8 cellular contexts compared by ENCODE assay signal in the genomic region with DNA sequence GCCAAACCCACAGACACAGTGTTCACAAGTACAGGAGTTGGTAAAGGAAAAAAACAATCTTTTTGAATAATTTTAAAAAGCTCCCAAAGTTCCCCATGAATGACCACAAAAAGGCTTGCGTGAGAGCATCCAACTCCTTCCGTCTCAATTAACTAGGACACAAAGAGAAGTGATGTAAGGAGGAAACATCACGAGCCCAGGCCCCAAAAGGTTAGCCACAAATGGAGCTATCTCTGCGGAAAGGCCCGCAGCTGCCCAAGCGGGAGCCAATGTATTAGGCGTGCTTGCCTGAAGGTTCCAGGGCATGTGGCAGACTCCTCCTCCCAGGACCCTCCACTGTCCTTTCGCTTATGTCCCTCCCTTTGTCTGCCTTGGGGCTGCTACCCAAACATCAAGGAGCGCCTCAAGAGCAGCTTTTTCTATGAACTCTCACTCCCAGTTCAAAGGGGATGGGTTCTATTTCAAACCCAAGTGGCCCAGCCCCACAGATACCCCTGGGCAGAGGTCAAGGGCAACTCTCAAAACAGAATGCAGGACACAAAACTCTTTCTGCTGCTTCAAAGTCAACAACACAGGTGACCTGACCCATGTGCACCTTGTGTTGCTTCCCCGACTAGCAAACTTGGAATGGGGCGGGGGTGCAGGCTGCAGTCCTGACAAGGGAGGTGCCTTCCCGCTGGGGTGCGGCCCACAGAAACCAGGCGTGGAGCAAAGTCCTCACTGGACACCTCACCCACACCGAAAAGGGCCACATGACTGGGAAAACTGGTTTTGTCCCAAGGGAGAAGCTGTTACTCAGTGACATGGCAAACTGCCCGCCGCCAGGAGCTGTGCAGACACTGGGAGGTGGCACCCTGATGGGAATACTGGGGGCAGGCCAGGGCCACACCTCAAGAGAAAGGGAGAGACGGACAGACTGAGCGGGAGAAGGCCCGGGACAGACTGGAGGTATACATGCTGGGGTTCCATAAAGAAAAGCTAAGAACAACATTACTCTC. TPM values are rescaled to one million over a fixed set of nuclear protein-coding genes. Genes with fewer than 3 reads are reported as not detected.
A peak's percentile ranks its signal among the peaks of the same experiment; 100 is the strongest.
DNase-seq lines count a peak whose midpoint lies in the region; ATAC-seq, FAIRE-seq and TF ChIP-seq lines count a peak whose summit lies in the region.

No MANE protein-coding gene starts in this region.

- DNase-seq in DMS153 treated with DMSO at 0.1 percent for 48 hours (lab: John Stamatoyannopoulos, UW; ENCODE audit: unreplicated experiment) = peak; percentile 2
- peak; percentile 94 for DNase-seq in SW480 (ENCODE audit: low spot score)
- peak; percentile 93 to 97 (median 95) for DNase-seq in pancreas
- no peak for DNase-seq in RCC 7860 (ENCODE audit: low spot score)
- DNase-seq in NCI-H128 (lab: John Stamatoyannopoulos, UW; ENCODE audit: unreplicated experiment) = no peak

- no peak for TF ChIP-seq CTCF in pancreas (IDR thresholded peaks at IDR 0.05)

- no peaks in the 10 kb centered on the region for H3K27me3 ChIP-seq in esophagus (ENCODE audit: control insufficient read depth in 1 of 2, insufficient read depth in 2 of 2, low read length in 2 of 2)
- no peaks in the 10 kb centered on the region for H3K27me3 ChIP-seq in pancreas

- H3K4me3 ChIP-seq in esophagus (ENCODE audit: low read depth in 1 of 2, low read length in 2 of 2) = no peak overlapping the region
- no peak overlapping the region for H3K4me3 ChIP-seq in pancreas

- FAIRE-seq in pancreas (lab: Jason Lieb, UNC) (no peak), RCC 7860 (lab: Jason Lieb, UNC) (no peak)

- intact Hi-C loops in pancreas (cut with DNase I) = no loop called here

- ATAC-seq in pancreas (peak; percentile 88 to 90 (median 90)), GM21619 (IDR thresholded peaks at IDR 0.05; ENCODE audit: unreplicated experiment) (no peak), GM21529 (IDR thresholded peaks at IDR 0.05; ENCODE audit: unreplicated experiment) (no peak)

- no peaks in the 10 kb centered on the region for H3K9me3 ChIP-seq in esophagus (ENCODE audit: control insufficient read depth in 2 of 2, insufficient read depth in 1 of 2, low read depth in 1 of 2, low read length in 1 of 2)
- H3K9me3 ChIP-seq in pancreas = no peaks in the 10 kb centered on the region

- 56% methylated on average over 20 of the region's 20 CpGs for WGBS in esophagus, 2 donors
- 32 to 34% methylated on average over 20 of the region's 20 CpGs for WGBS in pancreas, 2 donors

- H3K36me3 ChIP-seq in esophagus (ENCODE audit: control insufficient read depth in 2 of 2, insufficient read depth in 2 of 2, low read length in 1 of 2) (peaks cover 3 to 6% of the 10 kb centered on the region in 2 donors), pancreas (peaks cover 0 to 15% (median 0%) of the 10 kb centered on the region in 3 donors)

- H3K27ac ChIP-seq in esophagus (ENCODE audit: low read depth in 2 of 2, low read length in 1 of 2) (peak overlapping the region; percentile 95 to 100), pancreas (peak overlapping the region; percentile 75 to 95 (median 87))

- H3K4me1 ChIP-seq in esophagus (ENCODE audit: control insufficient read depth in 2 of 2, insufficient read depth in 2 of 2, low read length in 1 of 2) = peaks cover 14 to 25% of the 10 kb centered on the region in 2 donors
- peaks cover 31 to 50% (median 33%) of the 10 kb centered on the region in 3 donors for H3K4me1 ChIP-seq in pancreas

RNA-seq across cellular contexts. Expression of a gene that starts 17.6 kb away (rescaled TPM):
- polyA plus RNA-seq in esophagus = 10 to 100 TPM in 1 of 2 donors, 1 to 10 TPM in 1; 8.4 to 13.5 TPM
- 10 to 100 TPM; 18.2 to 30.4 (median 20.5) TPM for total RNA-seq in pancreas
- 10 to 100 TPM in 1 of 2 donors, 1 to 10 TPM in 1; 8.1 to 14.3 TPM for polyA plus RNA-seq in pancreas

RNA-seq across cellular contexts. Expression of a gene that starts 34.6 kb away (rescaled TPM):
- 10 to 100 TPM; 17.1 to 53.4 TPM for polyA plus RNA-seq in esophagus
- total RNA-seq in pancreas = 10 to 100 TPM; 14.8 to 25.8 (median 20.1) TPM
- polyA plus RNA-seq in pancreas = 10 to 100 TPM in 1 of 2 donors, 1 to 10 TPM in 1; 10.0 to 23.0 TPM

RNA-seq across cellular contexts. Expression of a gene that starts 47.6 kb away (rescaled TPM):
- polyA plus RNA-seq in esophagus (10 to 100 TPM in 1 of 2 donors, 1 to 10 TPM in 1; 6.1 to 58.0 TPM), pancreas (1 to 10 TPM; 3.4 to 6.0 TPM)
- total RNA-seq in pancreas = 10 to 100 TPM; 11.9 to 17.8 (median 13.6) TPM

Comparison
In these comparisons a context has a peak if more than half of its experiments do, and no peak if none do; other contexts are left out.
1. DNase-seq: peak in DMS153 treated with DMSO at 0.1 percent for 48 hours (single experiment), SW480 (single experiment) and pancreas (6 of 6); none in RCC 7860 (single experiment) and NCI-H128 (single experiment).
2. ATAC-seq: peak in pancreas (4 of 4); none in GM21619 (single experiment) and GM21529 (single experiment).